ENCODE assay signal across 8 cellular contexts in genomic region chr11:134275534-134276395, GRCh38. TPM values are rescaled to one million over a fixed set of nuclear protein-coding genes. Genes with fewer than 3 reads are reported as not detected.
A peak's percentile ranks its signal among the peaks of the same experiment; 100 is the strongest.
DNase-seq lines count a peak whose midpoint lies in the region; ATAC-seq and TF ChIP-seq lines count a peak whose summit lies in the region.

A gene with protein sequence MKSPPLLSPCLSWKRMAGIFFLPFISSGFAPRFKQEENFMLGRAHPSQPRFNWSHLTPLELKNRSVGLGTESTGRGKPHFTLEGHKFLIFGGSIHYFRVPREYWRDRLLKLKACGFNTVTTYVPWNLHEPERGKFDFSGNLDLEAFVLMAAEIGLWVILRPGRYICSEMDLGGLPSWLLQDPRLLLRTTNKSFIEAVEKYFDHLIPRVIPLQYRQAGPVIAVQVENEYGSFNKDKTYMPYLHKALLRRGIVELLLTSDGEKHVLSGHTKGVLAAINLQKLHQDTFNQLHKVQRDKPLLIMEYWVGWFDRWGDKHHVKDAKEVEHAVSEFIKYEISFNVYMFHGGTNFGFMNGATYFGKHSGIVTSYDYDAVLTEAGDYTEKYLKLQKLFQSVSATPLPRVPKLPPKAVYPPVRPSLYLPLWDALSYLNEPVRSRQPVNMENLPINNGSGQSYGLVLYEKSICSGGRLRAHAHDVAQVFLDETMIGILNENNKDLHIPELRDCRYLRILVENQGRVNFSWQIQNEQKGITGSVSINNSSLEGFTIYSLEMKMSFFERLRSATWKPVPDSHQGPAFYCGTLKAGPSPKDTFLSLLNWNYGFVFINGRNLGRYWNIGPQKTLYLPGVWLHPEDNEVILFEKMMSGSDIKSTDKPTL (plus strand): TSS chr11:134276379. CDS start chr11:134276741, 362 bp downstream.

- peaks cover 83% of the 10 kb centered on the region for H3K27me3 ChIP-seq in BLaER1

- CTCF ChIA-PET in activated CD8-positive, alpha-beta memory T cell treated with anti-CD3 and anti-CD28 coated beads, Interleukin-2, amount 10 ng/mL, durations not matched to agents 7 days and 5 days (lab: Charles Lee): interaction anchor here (0.6 to 6.7 kb wide), 22 partner anchors 12 to 348 kb away, joined by 3 to 62 read pairs (median 4); partner anchors contain the start of genes ACAD8, NCAPD3, THYN1 and VPS26B

- no peak within 1 kb of the TSS for H3K9ac ChIP-seq in BLaER1

- ATAC-seq in GM21360 (IDR thresholded peaks at IDR 0.05; ENCODE audit: unreplicated experiment): peak; percentile 74
- ATAC-seq in activated CD8-positive, alpha-beta memory T cell treated with anti-CD3 and anti-CD28 coated beads, Interleukin-2, amount 10 ng/mL, durations not matched to agents 7 days and 5 days: peak; percentile 93
- ATAC-seq in naive B cell (ENCODE audit: low read depth in 2 of 2): peak; percentile 87 to 90
- peak; percentile 94 for ATAC-seq in stimulated activated effector memory CD8-positive, alpha-beta T cell treated with anti-CD3 and anti-CD28 coated beads, Interleukin-12 subunit alpha, Interleukin-12 subunit beta, amount 100 ng/mL, for 72 hours

- H3K9me3 ChIP-seq in BLaER1: peaks cover 7% of the 10 kb centered on the region

- peak within 1 kb of the TSS; percentile 93 for H3K4me2 ChIP-seq in BLaER1

- DNase-seq in MV-4-11 (lab: John Stamatoyannopoulos, UW) (peak; percentile 4), epithelial cell of esophagus (ENCODE audit: low read depth) (peak; percentile 76), naive B cell (peak; percentile 39), NCI-H226 (no peak)
- peak; percentile 90 for DNase-seq in activated CD8-positive, alpha-beta memory T cell treated with anti-CD3 and anti-CD28 coated beads, Interleukin-2, amount 10 ng/mL, durations not matched to agents 7 days and 5 days
- DNase-seq in stimulated activated effector memory CD8-positive, alpha-beta T cell treated with anti-CD3 and anti-CD28 coated beads, Interleukin-12 subunit alpha, Interleukin-12 subunit beta, amount 100 ng/mL, for 72 hours (ENCODE audit: low spot score in 2 of 2): peak; percentile 14 to 89

- H3K27me3 Mint-ChIP-seq in activated CD8-positive, alpha-beta memory T cell treated with anti-CD3 and anti-CD28 coated beads, Interleukin-2, amount 10 ng/mL, durations not matched to agents 7 days and 5 days: peaks cover 4% of the 10 kb centered on the region
- H3K27me3 Mint-ChIP-seq in naive B cell: peaks cover 77 to 85% (median 81%) of the 10 kb centered on the region in 3 donors

- H3K4me3 ChIP-seq in BLaER1: peak within 1 kb of the TSS; percentile 67
- peak within 1 kb of the TSS; percentile 65 for H3K4me3 ChIP-seq in epithelial cell of esophagus (ENCODE audit: low read length)

- H3K4me3 Mint-ChIP-seq in activated CD8-positive, alpha-beta memory T cell treated with anti-CD3 and anti-CD28 coated beads, Interleukin-2, amount 10 ng/mL, durations not matched to agents 7 days and 5 days: peak within 1 kb of the TSS; percentile 96
- peak within 1 kb of the TSS; percentile 80 to 90 (median 88) for H3K4me3 Mint-ChIP-seq in naive B cell
- peak within 1 kb of the TSS; percentile 92 for H3K4me3 Mint-ChIP-seq in stimulated activated effector memory CD8-positive, alpha-beta T cell treated with anti-CD3 and anti-CD28 coated beads, Interleukin-12 subunit alpha, Interleukin-12 subunit beta, amount 100 ng/mL, for 72 hours

- H3K36me3 ChIP-seq in BLaER1: no peaks in the 10 kb centered on the region

- H4K20me1 ChIP-seq in BLaER1: peaks cover 54% of the 10 kb centered on the region

- no peak within 1 kb of the TSS for H3K27ac ChIP-seq in BLaER1

- TF ChIP-seq CTCF in epithelial cell of esophagus (IDR thresholded peaks at IDR 0.05; ENCODE audit: insufficient read depth, low read depth, low read length, missing control alignments): peak; percentile 52

- peaks cover 40% of the 10 kb centered on the region for H3K4me1 ChIP-seq in BLaER1

- peaks cover 12% of the 10 kb centered on the region for H3K36me3 Mint-ChIP-seq in activated CD8-positive, alpha-beta memory T cell treated with anti-CD3 and anti-CD28 coated beads, Interleukin-2, amount 10 ng/mL, durations not matched to agents 7 days and 5 days
- peaks cover 0 to 7% of the 10 kb centered on the region in 2 donors for H3K36me3 Mint-ChIP-seq in naive B cell
- H3K36me3 Mint-ChIP-seq in stimulated activated effector memory CD8-positive, alpha-beta T cell treated with anti-CD3 and anti-CD28 coated beads, Interleukin-12 subunit alpha, Interleukin-12 subunit beta, amount 100 ng/mL, for 72 hours: no peaks in the 10 kb centered on the region

- H3K9me3 Mint-ChIP-seq in activated CD8-positive, alpha-beta memory T cell treated with anti-CD3 and anti-CD28 coated beads, Interleukin-2, amount 10 ng/mL, durations not matched to agents 7 days and 5 days (ENCODE audit: low read depth): no peaks in the 10 kb centered on the region
- H3K9me3 Mint-ChIP-seq in naive B cell: peaks cover 0 to 15% (median 10%) of the 10 kb centered on the region in 7 donors
- no peaks in the 10 kb centered on the region for H3K9me3 Mint-ChIP-seq in stimulated activated effector memory CD8-positive, alpha-beta T cell treated with anti-CD3 and anti-CD28 coated beads, Interleukin-12 subunit alpha, Interleukin-12 subunit beta, amount 100 ng/mL, for 72 hours

- peaks cover 49% of the 10 kb centered on the region for H3K4me1 Mint-ChIP-seq in activated CD8-positive, alpha-beta memory T cell treated with anti-CD3 and anti-CD28 coated beads, Interleukin-2, amount 10 ng/mL, durations not matched to agents 7 days and 5 days
- peaks cover 18 to 26% (median 23%) of the 10 kb centered on the region in 3 donors for H3K4me1 Mint-ChIP-seq in naive B cell
- peaks cover 25% of the 10 kb centered on the region for H3K4me1 Mint-ChIP-seq in stimulated activated effector memory CD8-positive, alpha-beta T cell treated with anti-CD3 and anti-CD28 coated beads, Interleukin-12 subunit alpha, Interleukin-12 subunit beta, amount 100 ng/mL, for 72 hours

- peak within 1 kb of the TSS; percentile 93 for H3K27ac Mint-ChIP-seq in activated CD8-positive, alpha-beta memory T cell treated with anti-CD3 and anti-CD28 coated beads, Interleukin-2, amount 10 ng/mL, durations not matched to agents 7 days and 5 days
- peak within 1 kb of the TSS in 1 of 6 donors; percentile 59 for H3K27ac Mint-ChIP-seq in naive B cell
- peak within 1 kb of the TSS; percentile 85 for H3K27ac Mint-ChIP-seq in stimulated activated effector memory CD8-positive, alpha-beta T cell treated with anti-CD3 and anti-CD28 coated beads, Interleukin-12 subunit alpha, Interleukin-12 subunit beta, amount 100 ng/mL, for 72 hours

RNA-seq across cellular contexts. Expression of the gene that starts here (rescaled TPM):
- total RNA-seq in activated CD8-positive, alpha-beta memory T cell treated with anti-CD3 and anti-CD28 coated beads, Interleukin-2, amount 10 ng/mL, durations not matched to agents 7 days and 5 days: 1 to 10 TPM; 4.1 to 6.1 TPM
- not detected for polyA plus RNA-seq in naive B cell (ENCODE audit: low read depth in 6 of 6)

Comparison
In these comparisons a context has a peak if more than half of its experiments do, and no peak if none do; other contexts are left out.
1. Peak in DNase-seq and ATAC-seq in naive B cell; RNA of the gene not detected or under 1 TPM.